ENCODE assay signal across 26 cellular contexts in genomic region chr3:197434841-197435240, GRCh38.
"Had no signal": no experiment of that assay in that cellular context is flagged by ENCODE, and none has a peak within 500 bp of the region (broad histone marks: within the 10 kb centered on the region; RNA-seq: fewer than 3 reads in every experiment).

No MANE protein-coding gene starts in this region.

- ATAC-seq: mucosa of descending colon; naive thymus-derived CD4-positive, alpha-beta T cell; natural killer cell treated with Interleukin-12 subunit alpha and Interleukin-12 subunit beta and Interleukin-15 and Interleukin-18, amount 100 ng/mL, for 72 hours; right cardiac atrium; sciatic nerve; stimulated activated naive B cell treated with anti-CD40 and anti-IgM and Interleukin-4, amounts not matched to agents 10 μg/mL and 1 μg/mL and 100 μg/mL, for 72 hours; stimulated activated naive CD8-positive, alpha-beta T cell treated with anti-CD3 and anti-CD28 coated beads, Interleukin-15, Interleukin-2, amounts not matched to agents 100 U/mL and 50 U/mL, for 24 hours had no signal

- H3K9me3 Mint-ChIP-seq: naive thymus-derived CD4-positive, alpha-beta T cell; natural killer cell treated with Interleukin-12 subunit alpha and Interleukin-12 subunit beta and Interleukin-15 and Interleukin-18, amount 100 ng/mL, for 72 hours; stimulated activated naive B cell treated with anti-CD40 and anti-IgM and Interleukin-4, amounts not matched to agents 10 μg/mL and 1 μg/mL and 100 μg/mL, for 72 hours had no signal

- H3K4me1 Mint-ChIP-seq: stimulated activated naive B cell treated with anti-CD40 and anti-IgM and Interleukin-4, amounts not matched to agents 10 μg/mL and 1 μg/mL and 100 μg/mL, for 72 hours had no signal

- H3K36me3 ChIP-seq: left ventricle myocardium inferior, ovary, prostate gland, stomach, thyroid gland, transverse colon, upper lobe of left lung had no signal

- H3K4me3 ChIP-seq: left ventricle myocardium inferior, lung, mucosa of descending colon, ovary, prostate gland, skin epidermis, stomach, testis, thyroid gland, transverse colon, upper lobe of left lung had no signal

- H3K4me3 Mint-ChIP-seq: naive thymus-derived CD4-positive, alpha-beta T cell; natural killer cell treated with Interleukin-12 subunit alpha and Interleukin-12 subunit beta and Interleukin-15 and Interleukin-18, amount 100 ng/mL, for 72 hours; stimulated activated naive B cell treated with anti-CD40 and anti-IgM and Interleukin-4, amounts not matched to agents 10 μg/mL and 1 μg/mL and 100 μg/mL, for 72 hours had no signal

- DNase-seq: islet precursor cell; left ventricle myocardium inferior; mesendoderm; midbrain; mucosa of descending colon; naive thymus-derived CD4-positive, alpha-beta T cell; ovary; posterior cingulate gyrus; retina; right cardiac atrium; stimulated activated CD4-positive, alpha-beta T cell treated with anti-CD3 and anti-CD28 coated beads, Interleukin-12 subunit alpha, Interleukin-12 subunit beta, amount 100 ng/mL, for 4 hours; stimulated activated CD4-positive, alpha-beta T cell treated with anti-CD3 and anti-CD28 coated beads, Interleukin-15, amount 100 ng/mL, for 24 hours; stimulated activated CD4-positive, alpha-beta T cell treated with anti-CD3 and anti-CD28 coated beads, Interleukin-2, amount 100 ng/mL, for 24 hours; stimulated activated CD4-positive, alpha-beta T cell treated with anti-CD3 and anti-CD28 coated beads, Interleukin-4, amount 100 ng/mL, for 1 hour; stimulated activated naive B cell treated with anti-CD40 and anti-IgM and Interleukin-4, amounts not matched to agents 10 μg/mL and 1 μg/mL and 100 μg/mL, for 72 hours; stimulated activated naive CD8-positive, alpha-beta T cell treated with anti-CD3 and anti-CD28 coated beads, Interleukin-15, Interleukin-2, amounts not matched to agents 100 U/mL and 50 U/mL, for 24 hours; stomach; testis; thyroid gland; transverse colon; upper lobe of left lung had no signal

- H3K27ac Mint-ChIP-seq: natural killer cell treated with Interleukin-12 subunit alpha and Interleukin-12 subunit beta and Interleukin-15 and Interleukin-18, amount 100 ng/mL, for 72 hours; stimulated activated naive B cell treated with anti-CD40 and anti-IgM and Interleukin-4, amounts not matched to agents 10 μg/mL and 1 μg/mL and 100 μg/mL, for 72 hours had no signal

- H3K36me3 Mint-ChIP-seq: natural killer cell treated with Interleukin-12 subunit alpha and Interleukin-12 subunit beta and Interleukin-15 and Interleukin-18, amount 100 ng/mL, for 72 hours; stimulated activated naive B cell treated with anti-CD40 and anti-IgM and Interleukin-4, amounts not matched to agents 10 μg/mL and 1 μg/mL and 100 μg/mL, for 72 hours had no signal

- H3K27me3 ChIP-seq: ovary, stomach, testis, thyroid gland, transverse colon, upper lobe of left lung had no signal

- H3K27ac ChIP-seq: left ventricle myocardium inferior, ovary, prostate gland, skin epidermis, stomach, testis, thyroid gland, transverse colon, upper lobe of left lung had no signal

- H3K4me1 ChIP-seq: prostate gland, upper lobe of left lung had no signal
